Comparison of ENCODE assay signal across 15 cellular contexts in genomic region chr1:163094182-163094581, GRCh38.
"Had no signal": no experiment of that assay in that cellular context is flagged by ENCODE, and none has a peak within 500 bp of the region (broad histone marks: within the 10 kb centered on the region; RNA-seq: fewer than 3 reads in every experiment).

No MANE protein-coding gene starts in this region.

- H3K4me3 ChIP-seq: hepatocyte, psoas muscle, transverse colon had no signal

- DNase-seq: endodermal cell; erythroblast; foreskin keratinocyte; head of caudate nucleus; mesendoderm; naive B cell; occipital lobe; psoas muscle; stimulated activated CD4-positive, alpha-beta T cell treated with anti-CD3 and anti-CD28 coated beads, Interleukin-2, amount 100 ng/mL, for 24 hours; stimulated activated CD4-positive, alpha-beta T cell treated with anti-CD3 and anti-CD28 coated beads, Interleukin-4, amount 100 ng/mL, for 4 hours; stimulated activated naive B cell treated with anti-CD40 and anti-IgM and Interleukin-4, amounts not matched to agents 10 μg/mL and 1 μg/mL and 100 μg/mL, for 72 hours; stimulated activated naive CD8-positive, alpha-beta T cell treated with anti-CD3 and anti-CD28 coated beads, Interleukin-15, amount 100 ng/mL, for 72 hours; testis; transverse colon had no signal

- H2AFZ ChIP-seq: hepatocyte had no signal

- H3K79me2 ChIP-seq: hepatocyte had no signal

- H3K9me3 ChIP-seq: psoas muscle, testis, transverse colon had no signal

- H3K27me3 ChIP-seq: foreskin keratinocyte, hepatocyte, testis, transverse colon had no signal

- H3K27ac ChIP-seq: foreskin keratinocyte, hepatocyte, psoas muscle, transverse colon had no signal

- H3K4me2 ChIP-seq: hepatocyte had no signal

- H3K4me1 ChIP-seq: foreskin keratinocyte, psoas muscle, transverse colon had no signal

- H3K36me3 ChIP-seq: transverse colon had no signal
